In the genomic region with DNA sequence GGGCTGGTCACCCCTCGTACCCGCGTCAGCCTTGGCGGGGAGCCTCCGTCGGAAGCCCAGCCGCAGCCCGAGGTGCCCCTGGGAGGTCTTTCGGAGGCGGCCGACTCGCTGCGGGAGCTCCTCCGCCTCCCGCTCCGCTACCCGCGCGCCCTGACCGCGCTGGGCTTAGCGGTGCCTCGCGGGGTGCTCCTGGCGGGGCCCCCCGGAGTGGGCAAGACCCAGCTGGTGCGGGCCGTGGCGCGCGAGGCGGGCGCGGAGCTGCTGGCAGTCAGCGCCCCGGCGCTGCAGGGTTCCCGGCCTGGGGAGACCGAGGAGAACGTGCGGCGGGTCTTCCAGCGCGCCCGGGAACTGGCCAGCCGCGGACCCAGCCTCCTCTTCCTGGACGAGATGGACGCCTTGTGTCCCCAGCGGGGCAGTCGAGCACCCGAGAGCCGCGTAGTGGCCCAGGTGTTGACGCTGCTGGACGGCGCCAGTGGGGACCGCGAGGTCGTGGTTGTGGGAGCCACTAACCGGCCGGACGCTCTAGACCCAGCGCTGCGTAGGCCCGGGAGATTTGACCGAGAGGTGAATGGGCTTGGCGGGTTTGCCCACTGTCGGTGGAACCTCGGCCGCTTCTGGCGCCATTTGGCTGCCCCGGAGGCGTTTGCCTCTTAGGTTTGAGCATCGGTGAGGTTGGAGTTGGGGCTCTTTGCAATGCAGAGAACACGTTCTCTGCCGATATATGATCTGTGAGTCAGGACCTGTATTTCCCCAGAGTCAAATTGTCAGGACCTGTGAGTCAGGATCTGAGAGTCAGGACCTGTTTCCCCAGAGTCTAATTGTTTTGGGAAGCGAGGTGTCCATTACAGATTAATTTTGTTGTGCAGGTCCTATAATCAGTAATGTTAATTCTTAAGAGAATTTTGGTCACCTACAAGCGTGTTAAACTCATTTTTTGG, we compare ENCODE assay signal across 1 cellular context.
TF ChIP-seq lines count a peak whose summit lies in the region.

No MANE protein-coding gene starts in this region.

TF ChIP-seq in HepG2, 621 proteins besides CTCF, POLR2A, EP300 and RAD21 (continued from another document and continues in another):
- TF ChIP-seq, protein P1, sequence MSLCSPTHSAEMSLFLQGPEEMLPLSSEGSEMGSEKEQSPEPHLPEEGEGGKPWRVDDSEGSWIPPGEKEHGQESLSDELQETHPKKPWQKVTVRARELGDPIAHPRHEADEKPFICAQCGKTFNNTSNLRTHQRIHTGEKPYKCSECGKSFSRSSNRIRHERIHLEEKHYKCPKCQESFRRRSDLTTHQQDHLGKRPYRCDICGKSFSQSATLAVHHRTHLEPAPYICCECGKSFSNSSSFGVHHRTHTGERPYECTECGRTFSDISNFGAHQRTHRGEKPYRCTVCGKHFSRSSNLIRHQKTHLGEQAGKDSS (CRISPR knock-in tag; IDR thresholded peaks at IDR 0.05; ENCODE audit: borderline replicate concordance, low read depth) = no peak; the same call in 1 of the 2 replicates
- TF ChIP-seq MXI1 (IDR thresholded peaks at IDR 0.05; ENCODE audit: borderline replicate concordance, low read depth, low read length) = no peak
- peak; percentile 69 for TF ChIP-seq GABPB1 (CRISPR knock-in tag; IDR thresholded peaks at IDR 0.05)
- TF ChIP-seq, protein P2, sequence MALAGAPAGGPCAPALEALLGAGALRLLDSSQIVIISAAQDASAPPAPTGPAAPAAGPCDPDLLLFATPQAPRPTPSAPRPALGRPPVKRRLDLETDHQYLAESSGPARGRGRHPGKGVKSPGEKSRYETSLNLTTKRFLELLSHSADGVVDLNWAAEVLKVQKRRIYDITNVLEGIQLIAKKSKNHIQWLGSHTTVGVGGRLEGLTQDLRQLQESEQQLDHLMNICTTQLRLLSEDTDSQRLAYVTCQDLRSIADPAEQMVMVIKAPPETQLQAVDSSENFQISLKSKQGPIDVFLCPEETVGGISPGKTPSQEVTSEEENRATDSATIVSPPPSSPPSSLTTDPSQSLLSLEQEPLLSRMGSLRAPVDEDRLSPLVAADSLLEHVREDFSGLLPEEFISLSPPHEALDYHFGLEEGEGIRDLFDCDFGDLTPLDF (CRISPR knock-in tag; IDR thresholded peaks at IDR 0.05) = no peak
- TF ChIP-seq, protein P3, sequence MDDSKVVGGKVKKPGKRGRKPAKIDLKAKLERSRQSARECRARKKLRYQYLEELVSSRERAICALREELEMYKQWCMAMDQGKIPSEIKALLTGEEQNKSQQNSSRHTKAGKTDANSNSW (CRISPR knock-in tag; IDR thresholded peaks at IDR 0.05; ENCODE audit: borderline replicate concordance) = no peak
- no peak for TF ChIP-seq NFKBIZ (CRISPR knock-in tag; IDR thresholded peaks at IDR 0.05)
- TF ChIP-seq ZNF160 (CRISPR knock-in tag; IDR thresholded peaks at IDR 0.05) = no peak
- TF ChIP-seq, protein P4, sequence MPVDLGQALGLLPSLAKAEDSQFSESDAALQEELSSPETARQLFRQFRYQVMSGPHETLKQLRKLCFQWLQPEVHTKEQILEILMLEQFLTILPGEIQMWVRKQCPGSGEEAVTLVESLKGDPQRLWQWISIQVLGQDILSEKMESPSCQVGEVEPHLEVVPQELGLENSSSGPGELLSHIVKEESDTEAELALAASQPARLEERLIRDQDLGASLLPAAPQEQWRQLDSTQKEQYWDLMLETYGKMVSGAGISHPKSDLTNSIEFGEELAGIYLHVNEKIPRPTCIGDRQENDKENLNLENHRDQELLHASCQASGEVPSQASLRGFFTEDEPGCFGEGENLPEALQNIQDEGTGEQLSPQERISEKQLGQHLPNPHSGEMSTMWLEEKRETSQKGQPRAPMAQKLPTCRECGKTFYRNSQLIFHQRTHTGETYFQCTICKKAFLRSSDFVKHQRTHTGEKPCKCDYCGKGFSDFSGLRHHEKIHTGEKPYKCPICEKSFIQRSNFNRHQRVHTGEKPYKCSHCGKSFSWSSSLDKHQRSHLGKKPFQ (CRISPR knock-in tag; IDR thresholded peaks at IDR 0.05; ENCODE audit: insufficient replicate concordance) = peak; percentile 46
- TF ChIP-seq NFIC (IDR thresholded peaks at IDR 0.05; ENCODE audit: low read length) = no peak
- TF ChIP-seq SMARCC2 (IDR thresholded peaks at IDR 0.05) = no peak
- no peak for TF ChIP-seq CAMTA2 (CRISPR knock-in tag; IDR thresholded peaks at IDR 0.05; ENCODE audit: borderline replicate concordance)
- TF ChIP-seq, protein P5, sequence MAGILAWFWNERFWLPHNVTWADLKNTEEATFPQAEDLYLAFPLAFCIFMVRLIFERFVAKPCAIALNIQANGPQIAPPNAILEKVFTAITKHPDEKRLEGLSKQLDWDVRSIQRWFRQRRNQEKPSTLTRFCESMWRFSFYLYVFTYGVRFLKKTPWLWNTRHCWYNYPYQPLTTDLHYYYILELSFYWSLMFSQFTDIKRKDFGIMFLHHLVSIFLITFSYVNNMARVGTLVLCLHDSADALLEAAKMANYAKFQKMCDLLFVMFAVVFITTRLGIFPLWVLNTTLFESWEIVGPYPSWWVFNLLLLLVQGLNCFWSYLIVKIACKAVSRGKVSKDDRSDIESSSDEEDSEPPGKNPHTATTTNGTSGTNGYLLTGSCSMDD (CRISPR knock-in tag; IDR thresholded peaks at IDR 0.05) = no peak
- no peak for TF ChIP-seq BCL6 (CRISPR knock-in tag; IDR thresholded peaks at IDR 0.05)
- TF ChIP-seq RAD51 (IDR thresholded peaks at IDR 0.05; ENCODE audit: borderline replicate concordance) = no peak
- TF ChIP-seq, protein P6, sequence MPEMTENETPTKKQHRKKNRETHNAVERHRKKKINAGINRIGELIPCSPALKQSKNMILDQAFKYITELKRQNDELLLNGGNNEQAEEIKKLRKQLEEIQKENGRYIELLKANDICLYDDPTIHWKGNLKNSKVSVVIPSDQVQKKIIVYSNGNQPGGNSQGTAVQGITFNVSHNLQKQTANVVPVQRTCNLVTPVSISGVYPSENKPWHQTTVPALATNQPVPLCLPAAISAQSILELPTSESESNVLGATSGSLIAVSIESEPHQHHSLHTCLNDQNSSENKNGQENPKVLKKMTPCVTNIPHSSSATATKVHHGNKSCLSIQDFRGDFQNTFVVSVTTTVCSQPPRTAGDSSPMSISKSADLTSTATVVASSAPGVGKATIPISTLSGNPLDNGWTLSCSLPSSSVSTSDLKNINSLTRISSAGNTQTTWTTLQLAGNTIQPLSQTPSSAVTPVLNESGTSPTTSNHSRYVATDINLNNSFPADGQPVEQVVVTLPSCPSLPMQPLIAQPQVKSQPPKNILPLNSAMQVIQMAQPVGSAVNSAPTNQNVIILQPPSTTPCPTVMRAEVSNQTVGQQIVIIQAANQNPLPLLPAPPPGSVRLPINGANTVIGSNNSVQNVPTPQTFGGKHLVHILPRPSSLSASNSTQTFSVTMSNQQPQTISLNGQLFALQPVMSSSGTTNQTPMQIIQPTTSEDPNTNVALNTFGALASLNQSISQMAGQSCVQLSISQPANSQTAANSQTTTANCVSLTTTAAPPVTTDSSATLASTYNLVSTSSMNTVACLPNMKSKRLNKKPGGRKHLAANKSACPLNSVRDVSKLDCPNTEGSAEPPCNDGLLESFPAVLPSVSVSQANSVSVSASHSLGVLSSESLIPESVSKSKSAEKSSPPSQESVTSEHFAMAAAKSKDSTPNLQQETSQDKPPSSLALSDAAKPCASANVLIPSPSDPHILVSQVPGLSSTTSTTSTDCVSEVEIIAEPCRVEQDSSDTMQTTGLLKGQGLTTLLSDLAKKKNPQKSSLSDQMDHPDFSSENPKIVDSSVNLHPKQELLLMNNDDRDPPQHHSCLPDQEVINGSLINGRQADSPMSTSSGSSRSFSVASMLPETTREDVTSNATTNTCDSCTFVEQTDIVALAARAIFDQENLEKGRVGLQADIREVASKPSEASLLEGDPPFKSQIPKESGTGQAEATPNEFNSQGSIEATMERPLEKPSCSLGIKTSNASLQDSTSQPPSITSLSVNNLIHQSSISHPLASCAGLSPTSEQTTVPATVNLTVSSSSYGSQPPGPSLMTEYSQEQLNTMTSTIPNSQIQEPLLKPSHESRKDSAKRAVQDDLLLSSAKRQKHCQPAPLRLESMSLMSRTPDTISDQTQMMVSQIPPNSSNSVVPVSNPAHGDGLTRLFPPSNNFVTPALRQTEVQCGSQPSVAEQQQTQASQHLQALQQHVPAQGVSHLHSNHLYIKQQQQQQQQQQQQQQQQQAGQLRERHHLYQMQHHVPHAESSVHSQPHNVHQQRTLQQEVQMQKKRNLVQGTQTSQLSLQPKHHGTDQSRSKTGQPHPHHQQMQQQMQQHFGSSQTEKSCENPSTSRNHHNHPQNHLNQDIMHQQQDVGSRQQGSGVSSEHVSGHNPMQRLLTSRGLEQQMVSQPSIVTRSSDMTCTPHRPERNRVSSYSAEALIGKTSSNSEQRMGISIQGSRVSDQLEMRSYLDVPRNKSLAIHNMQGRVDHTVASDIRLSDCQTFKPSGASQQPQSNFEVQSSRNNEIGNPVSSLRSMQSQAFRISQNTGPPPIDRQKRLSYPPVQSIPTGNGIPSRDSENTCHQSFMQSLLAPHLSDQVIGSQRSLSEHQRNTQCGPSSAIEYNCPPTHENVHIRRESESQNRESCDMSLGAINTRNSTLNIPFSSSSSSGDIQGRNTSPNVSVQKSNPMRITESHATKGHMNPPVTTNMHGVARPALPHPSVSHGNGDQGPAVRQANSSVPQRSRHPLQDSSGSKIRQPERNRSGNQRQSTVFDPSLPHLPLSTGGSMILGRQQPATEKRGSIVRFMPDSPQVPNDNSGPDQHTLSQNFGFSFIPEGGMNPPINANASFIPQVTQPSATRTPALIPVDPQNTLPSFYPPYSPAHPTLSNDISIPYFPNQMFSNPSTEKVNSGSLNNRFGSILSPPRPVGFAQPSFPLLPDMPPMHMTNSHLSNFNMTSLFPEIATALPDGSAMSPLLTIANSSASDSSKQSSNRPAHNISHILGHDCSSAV (CRISPR knock-in tag; IDR thresholded peaks at IDR 0.05; ENCODE audit: borderline replicate concordance) = no peak
- TF ChIP-seq, protein P7, sequence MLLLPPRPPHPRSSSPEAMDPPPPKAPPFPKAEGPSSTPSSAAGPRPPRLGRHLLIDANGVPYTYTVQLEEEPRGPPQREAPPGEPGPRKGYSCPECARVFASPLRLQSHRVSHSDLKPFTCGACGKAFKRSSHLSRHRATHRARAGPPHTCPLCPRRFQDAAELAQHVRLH (CRISPR knock-in tag; IDR thresholded peaks at IDR 0.05; ENCODE audit: borderline replicate concordance, low read depth) = no peak
- TF ChIP-seq, protein P8, sequence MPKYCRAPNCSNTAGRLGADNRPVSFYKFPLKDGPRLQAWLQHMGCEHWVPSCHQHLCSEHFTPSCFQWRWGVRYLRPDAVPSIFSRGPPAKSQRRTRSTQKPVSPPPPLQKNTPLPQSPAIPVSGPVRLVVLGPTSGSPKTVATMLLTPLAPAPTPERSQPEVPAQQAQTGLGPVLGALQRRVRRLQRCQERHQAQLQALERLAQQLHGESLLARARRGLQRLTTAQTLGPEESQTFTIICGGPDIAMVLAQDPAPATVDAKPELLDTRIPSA (CRISPR knock-in tag; IDR thresholded peaks at IDR 0.05; ENCODE audit: borderline replicate concordance) = no peak
- no peak for TF ChIP-seq ATF7 (IDR thresholded peaks at IDR 0.05)
- no peak for TF ChIP-seq ATF7 (CRISPR knock-in tag; IDR thresholded peaks at IDR 0.05)
- TF ChIP-seq PHF8 (CRISPR knock-in tag; IDR thresholded peaks at IDR 0.05) = 0 out of 2 replicates have a peak, but pooled peaks have one; percentile 59
- no peak for TF ChIP-seq CHCHD3 (CRISPR knock-in tag; IDR thresholded peaks at IDR 0.05)
- TF ChIP-seq ARHGAP35 (CRISPR knock-in tag; IDR thresholded peaks at IDR 0.05; ENCODE audit: borderline replicate concordance) = no peak
- TF ChIP-seq, protein P9, sequence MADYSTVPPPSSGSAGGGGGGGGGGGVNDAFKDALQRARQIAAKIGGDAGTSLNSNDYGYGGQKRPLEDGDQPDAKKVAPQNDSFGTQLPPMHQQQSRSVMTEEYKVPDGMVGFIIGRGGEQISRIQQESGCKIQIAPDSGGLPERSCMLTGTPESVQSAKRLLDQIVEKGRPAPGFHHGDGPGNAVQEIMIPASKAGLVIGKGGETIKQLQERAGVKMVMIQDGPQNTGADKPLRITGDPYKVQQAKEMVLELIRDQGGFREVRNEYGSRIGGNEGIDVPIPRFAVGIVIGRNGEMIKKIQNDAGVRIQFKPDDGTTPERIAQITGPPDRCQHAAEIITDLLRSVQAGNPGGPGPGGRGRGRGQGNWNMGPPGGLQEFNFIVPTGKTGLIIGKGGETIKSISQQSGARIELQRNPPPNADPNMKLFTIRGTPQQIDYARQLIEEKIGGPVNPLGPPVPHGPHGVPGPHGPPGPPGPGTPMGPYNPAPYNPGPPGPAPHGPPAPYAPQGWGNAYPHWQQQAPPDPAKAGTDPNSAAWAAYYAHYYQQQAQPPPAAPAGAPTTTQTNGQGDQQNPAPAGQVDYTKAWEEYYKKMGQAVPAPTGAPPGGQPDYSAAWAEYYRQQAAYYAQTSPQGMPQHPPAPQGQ (CRISPR knock-in tag; IDR thresholded peaks at IDR 0.05; ENCODE audit: borderline replicate concordance) = no peak
- no peak for TF ChIP-seq ZNF570 (CRISPR knock-in tag; IDR thresholded peaks at IDR 0.05; ENCODE audit: borderline replicate concordance)
- TF ChIP-seq, protein P10, sequence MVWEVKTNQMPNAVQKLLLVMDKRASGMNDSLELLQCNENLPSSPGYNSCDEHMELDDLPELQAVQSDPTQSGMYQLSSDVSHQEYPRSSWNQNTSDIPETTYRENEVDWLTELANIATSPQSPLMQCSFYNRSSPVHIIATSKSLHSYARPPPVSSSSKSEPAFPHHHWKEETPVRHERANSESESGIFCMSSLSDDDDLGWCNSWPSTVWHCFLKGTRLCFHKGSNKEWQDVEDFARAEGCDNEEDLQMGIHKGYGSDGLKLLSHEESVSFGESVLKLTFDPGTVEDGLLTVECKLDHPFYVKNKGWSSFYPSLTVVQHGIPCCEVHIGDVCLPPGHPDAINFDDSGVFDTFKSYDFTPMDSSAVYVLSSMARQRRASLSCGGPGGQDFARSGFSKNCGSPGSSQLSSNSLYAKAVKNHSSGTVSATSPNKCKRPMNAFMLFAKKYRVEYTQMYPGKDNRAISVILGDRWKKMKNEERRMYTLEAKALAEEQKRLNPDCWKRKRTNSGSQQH (CRISPR knock-in tag; IDR thresholded peaks at IDR 0.05; ENCODE audit: low read depth) = no peak
- no peak for TF ChIP-seq SMAD1 (CRISPR knock-in tag; IDR thresholded peaks at IDR 0.05; ENCODE audit: borderline replicate concordance, low read depth)
- TF ChIP-seq, protein P11, sequence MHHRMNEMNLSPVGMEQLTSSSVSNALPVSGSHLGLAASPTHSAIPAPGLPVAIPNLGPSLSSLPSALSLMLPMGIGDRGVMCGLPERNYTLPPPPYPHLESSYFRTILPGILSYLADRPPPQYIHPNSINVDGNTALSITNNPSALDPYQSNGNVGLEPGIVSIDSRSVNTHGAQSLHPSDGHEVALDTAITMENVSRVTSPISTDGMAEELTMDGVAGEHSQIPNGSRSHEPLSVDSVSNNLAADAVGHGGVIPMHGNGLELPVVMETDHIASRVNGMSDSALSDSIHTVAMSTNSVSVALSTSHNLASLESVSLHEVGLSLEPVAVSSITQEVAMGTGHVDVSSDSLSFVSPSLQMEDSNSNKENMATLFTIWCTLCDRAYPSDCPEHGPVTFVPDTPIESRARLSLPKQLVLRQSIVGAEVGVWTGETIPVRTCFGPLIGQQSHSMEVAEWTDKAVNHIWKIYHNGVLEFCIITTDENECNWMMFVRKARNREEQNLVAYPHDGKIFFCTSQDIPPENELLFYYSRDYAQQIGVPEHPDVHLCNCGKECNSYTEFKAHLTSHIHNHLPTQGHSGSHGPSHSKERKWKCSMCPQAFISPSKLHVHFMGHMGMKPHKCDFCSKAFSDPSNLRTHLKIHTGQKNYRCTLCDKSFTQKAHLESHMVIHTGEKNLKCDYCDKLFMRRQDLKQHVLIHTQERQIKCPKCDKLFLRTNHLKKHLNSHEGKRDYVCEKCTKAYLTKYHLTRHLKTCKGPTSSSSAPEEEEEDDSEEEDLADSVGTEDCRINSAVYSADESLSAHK (CRISPR knock-in tag; IDR thresholded peaks at IDR 0.05; ENCODE audit: borderline replicate concordance) = no peak
- TF ChIP-seq, protein P12, sequence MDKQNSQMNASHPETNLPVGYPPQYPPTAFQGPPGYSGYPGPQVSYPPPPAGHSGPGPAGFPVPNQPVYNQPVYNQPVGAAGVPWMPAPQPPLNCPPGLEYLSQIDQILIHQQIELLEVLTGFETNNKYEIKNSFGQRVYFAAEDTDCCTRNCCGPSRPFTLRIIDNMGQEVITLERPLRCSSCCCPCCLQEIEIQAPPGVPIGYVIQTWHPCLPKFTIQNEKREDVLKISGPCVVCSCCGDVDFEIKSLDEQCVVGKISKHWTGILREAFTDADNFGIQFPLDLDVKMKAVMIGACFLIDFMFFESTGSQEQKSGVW (CRISPR knock-in tag; IDR thresholded peaks at IDR 0.05; ENCODE audit: borderline replicate concordance) = no peak
- no peak for TF ChIP-seq ELF1 (CRISPR knock-in tag; IDR thresholded peaks at IDR 0.05)
- TF ChIP-seq ZNF317 (CRISPR knock-in tag; IDR thresholded peaks at IDR 0.05) = no peak
